In the genomic region with DNA sequence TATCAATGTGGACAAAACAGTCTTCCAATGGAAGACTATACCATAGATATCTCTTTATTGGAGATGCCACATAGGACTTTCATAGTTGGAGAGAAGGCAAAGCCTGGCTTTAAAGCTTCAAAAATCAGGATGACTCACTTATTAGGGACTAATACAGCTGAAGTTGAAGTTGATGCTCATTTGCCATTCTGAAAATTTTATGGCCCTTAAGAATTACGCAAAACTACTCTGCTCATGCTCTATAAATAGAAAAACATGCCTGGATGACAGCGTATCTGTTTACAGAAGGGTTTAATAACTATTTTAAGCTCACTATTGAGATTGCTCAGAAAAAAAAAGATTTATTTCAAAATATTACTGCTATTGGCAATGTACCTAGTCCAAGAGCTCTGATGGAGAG, we compare ENCODE assay signal across 14 cellular contexts.
A peak's percentile ranks its signal among the peaks of the same experiment; 100 is the strongest.
DNase-seq lines count a peak whose midpoint lies in the region; ATAC-seq and TF ChIP-seq lines count a peak whose summit lies in the region.
"Had no signal": no experiment of that assay in that cellular context is flagged by ENCODE, and none has a peak within 500 bp of the region (broad histone marks: within the 10 kb centered on the region; RNA-seq: fewer than 3 reads in every experiment).

No MANE protein-coding gene starts in this region.

- no peak overlapping the region for H3K4me2 ChIP-seq in HCT116 (ENCODE audit: low read length)
- H3K4me2 ChIP-seq in hepatocyte = no peak overlapping the region

- H2AFZ ChIP-seq in HCT116 (ENCODE audit: low read depth, low read length, poor library complexity, severe bottlenecking) (no peak overlapping the region), hepatocyte (no peak overlapping the region)

- TF ChIP-seq RAD21 in HCT116 (IDR thresholded peaks at IDR 0.05; ENCODE audit: low read depth) = no peak

- H3K27me3 ChIP-seq in HCT116 (ENCODE audit: insufficient read depth, low read length) = no peaks in the 10 kb centered on the region
- H3K27me3 ChIP-seq in hepatocyte = no peaks in the 10 kb centered on the region

- intact Hi-C loops in HCT116 (cut with micrococcal nuclease) = no loop called here

- no peak for ATAC-seq in HCT116
- ATAC-seq in GM19351 (IDR thresholded peaks at IDR 0.05; ENCODE audit: unreplicated experiment) = no peak

- TF ChIP-seq POLR2A in HCT116 (IDR thresholded peaks at IDR 0.05; ENCODE audit: borderline replicate concordance, extremely low read depth, insufficient read depth, insufficient read length) = no peak

- POLR2A ChIA-PET in HCT116 (lab: Charles Lee) = no interaction called here

- WGBS in hepatocyte (ENCODE audit: low lambda C conversion rate, missing lambda C conversion rate) = 61% methylated on average over 2 of the region's 2 CpGs

- DNase-seq in HCT116 (ENCODE audit: low read depth, low spot score) = no peak
- peak; percentile 57 for DNase-seq in astrocyte of the spinal cord (ENCODE audit: low read depth, low spot score)
- peak; percentile 25 for DNase-seq in hepatocyte (ENCODE audit: low spot score)
- DNase-seq in NCI-H1105 treated with DMSO at 0.1 percent for 48 hours (lab: John Stamatoyannopoulos, UW) = no peak
- DNase-seq in NCI-H1092 treated with DMSO at 0.1 percent for 48 hours (lab: John Stamatoyannopoulos, UW) = no peak
- DNase-seq in NCI-H2107 (lab: John Stamatoyannopoulos, UW) = no peak
- DNase-seq: activated naive CD4-positive, alpha-beta T cell treated with anti-CD3 and anti-CD28 coated beads, Interleukin-2, amount 10 ng/mL, durations not matched to agents 7 days and 5 days; AML-193; cortex of kidney; foreskin melanocyte; Kasumi-1; nephron progenitor cell had no signal

- no peak overlapping the region for H3K4me3 ChIP-seq in HCT116 (replicated peaks in 1 of 2; ENCODE audit: low read depth in 1 of 2, low read length in 2 of 2)
- no peak overlapping the region for H3K4me3 ChIP-seq in astrocyte of the spinal cord (ENCODE audit: low read depth, low read length)
- H3K4me3 ChIP-seq in hepatocyte = no peak overlapping the region

- H3K79me2 ChIP-seq in HCT116 (ENCODE audit: insufficient read depth, low read length) = peaks cover 85% of the 10 kb centered on the region
- H3K79me2 ChIP-seq in hepatocyte = peaks cover 53% of the 10 kb centered on the region

- no peak for TF ChIP-seq CTCF in 22Rv1 (IDR thresholded peaks at IDR 0.05)
- no peak for TF ChIP-seq CTCF in HCT116 (IDR thresholded peaks at IDR 0.05 in 2 of 3, conservative IDR thresholded peaks at IDR 0.05 in 1 of 3; ENCODE audit: borderline replicate concordance in 1 of 3, insufficient read depth in 1 of 3, low read depth in 2 of 3, low read length in 2 of 3)
- no peak for TF ChIP-seq CTCF in astrocyte of the spinal cord (IDR thresholded peaks at IDR 0.05; ENCODE audit: low read depth, low read length)
- TF ChIP-seq CTCF in hepatocyte (IDR thresholded peaks at IDR 0.05; ENCODE audit: poor library complexity) = no peak

- H3K9ac ChIP-seq in HCT116 (ENCODE audit: low read length) = no peak overlapping the region

- no TSS peak for BruUV-seq in HCT116 (replicated peaks; lab: Mats Ljungman, UMichigan)

- no peaks in the 10 kb centered on the region for H3K9me3 ChIP-seq in HCT116 (ENCODE audit: control insufficient read depth in 1 of 2, insufficient read depth in 1 of 2, low read depth in 1 of 2, low read length in 2 of 2)
- H3K9me3 ChIP-seq in hepatocyte (ENCODE audit: low read depth) = no peaks in the 10 kb centered on the region

- no peaks in the 10 kb centered on the region for H3K9me2 ChIP-seq in HCT116 (ENCODE audit: insufficient read depth)
- H3K9me2 ChIP-seq in hepatocyte (replicated peaks; ENCODE audit: insufficient read depth) = no peaks in the 10 kb centered on the region

- RAD21 ChIA-PET in HCT116 (lab: Charles Lee; ENCODE audit: low non-redundant PET in 1 of 2, low total read pairs in 2 of 2, uncharacterized antibody in 2 of 2, unreplicated experiment in 2 of 2) = no interaction called here

- in situ Hi-C loops in astrocyte of the spinal cord (cut with HindIII; ENCODE audit: low sequenced_read_pairs) = no loop called here

- H3K27ac ChIP-seq in 22Rv1 = peak overlapping the region; percentile 38
- H3K27ac ChIP-seq in HCT116 (ENCODE audit: low read depth, low read length) = no peak overlapping the region
- H3K27ac ChIP-seq in hepatocyte = peak overlapping the region; percentile 58

- H3K4me1 ChIP-seq in HCT116 (ENCODE audit: control insufficient read depth in 1 of 2, insufficient read depth in 2 of 2, low read length in 2 of 2) (peaks cover 28 to 42% of the 10 kb centered on the region in 2 experiments), hepatocyte (ENCODE audit: insufficient read depth) (peaks cover 5% of the 10 kb centered on the region)

- no peaks in the 10 kb centered on the region for H3K36me3 ChIP-seq in HCT116 (ENCODE audit: control insufficient read depth in 1 of 2, insufficient read depth in 2 of 2, low read length in 2 of 2)
- H3K36me3 ChIP-seq in hepatocyte (replicated peaks; ENCODE audit: insufficient read depth, low read depth) = no peaks in the 10 kb centered on the region

- CTCF ChIA-PET in HCT116 (lab: Charles Lee) = interaction anchor here (0.8 kb wide), 1 partner anchor 160 kb away, joined by 3 read pairs; no protein-coding TSS in a partner anchor

- H4K20me1 ChIP-seq in HCT116 (ENCODE audit: insufficient read depth) = 0 out of 2 replicates have a peak, but pooled peaks cover 3% of the 10 kb centered on the region
- no peaks in the 10 kb centered on the region for H4K20me1 ChIP-seq in hepatocyte (ENCODE audit: insufficient read depth, poor library complexity, severe bottlenecking)

TF ChIP-seq in HCT116, 20 proteins besides CTCF, POLR2A, EP300 and RAD21:
- TF ChIP-seq YY1 (IDR thresholded peaks at IDR 0.05; ENCODE audit: extremely low read depth, insufficient replicate concordance, low read depth, low read length) (no peak), CEBPB (IDR thresholded peaks at IDR 0.05; ENCODE audit: low read depth) (0 out of 2 replicates have a peak, but pooled peaks have one; percentile 26)

Comparison
In these comparisons a context has a peak if more than half of its experiments do, and no peak if none do; other contexts are left out.
1. DNase-seq: peak in astrocyte of the spinal cord (single experiment) and hepatocyte (single experiment); none in HCT116 (single experiment), NCI-H1105 treated with DMSO at 0.1 percent for 48 hours (single experiment), NCI-H1092 treated with DMSO at 0.1 percent for 48 hours (single experiment) and NCI-H2107 (single experiment).